34 cellular contexts compared by ENCODE assay signal in genomic region chr21:14418920-14419319, GRCh38.
"Had no signal": no experiment of that assay in that cellular context is flagged by ENCODE, and none has a peak within 500 bp of the region (broad histone marks: within the 10 kb centered on the region; RNA-seq: fewer than 3 reads in every experiment).

No MANE protein-coding gene starts in this region.

- H3K27me3 ChIP-seq: adrenal gland, ascending aorta, body of pancreas, brain microvascular endothelial cell, breast epithelium, cardiac muscle cell had no signal

- H3K4me1 ChIP-seq: adrenal gland, ascending aorta, body of pancreas, breast epithelium had no signal

- H3K4me3 ChIP-seq: adrenal gland, ascending aorta, body of pancreas, breast epithelium, cardiac muscle cell had no signal

- H3K27ac ChIP-seq: adrenal gland, ascending aorta, body of pancreas, brain microvascular endothelial cell, breast epithelium, cardiac muscle cell had no signal

- ATAC-seq: activated naive CD4-positive, alpha-beta T cell treated with anti-CD3 and anti-CD28 coated beads, Interleukin-2, amount 50 U/mL, for 72 hours; activated naive CD8-positive, alpha-beta T cell treated with anti-CD3 and anti-CD28 coated beads, Interleukin-2, amount 50 U/mL, for 24 hours; activated T-cell treated with anti-CD3 and anti-CD28 coated beads, Interleukin-2, amount 50 U/mL, for 4 hours; activated T-cell treated with anti-CD3 and anti-CD28 coated beads, Interleukin-2, amount 50 U/mL, for 72 hours; activated T-helper 17 cell treated with anti-CD3 and anti-CD28 coated beads, Interleukin-2, amount 50 U/mL, for 72 hours; body of pancreas had no signal

- FAIRE-seq: astrocyte, bronchial epithelial cell, colon had no signal

- DNase-seq: activated effector memory CD4-positive, alpha-beta T cell treated with anti-CD3 and anti-CD28 coated beads, Interleukin-2, amount 50 U/mL, for 16 hours; activated effector memory CD4-positive, alpha-beta T cell treated with Interleukin-2 at 50 U/mL for 16 hours; activated gamma-delta T cell; activated gamma-delta T cell treated with Interleukin-2 at 50 U/mL for 16 hours; activated naive CD4-positive, alpha-beta T cell; activated naive CD4-positive, alpha-beta T cell treated with anti-CD3 and anti-CD28 coated beads for 36 hours; activated naive CD4-positive, alpha-beta T cell treated with anti-CD3 and anti-CD28 coated beads, Interleukin-2, amount 10 ng/mL, durations not matched to agents 7 days and 5 days; activated naive CD4-positive, alpha-beta T cell treated with anti-CD3 and anti-CD28 coated beads, Interleukin-2, amount 50 U/mL, for 16 hours; activated naive CD4-positive, alpha-beta T cell treated with Interleukin-2 at 50 U/mL for 16 hours; activated naive CD8-positive, alpha-beta T cell treated with anti-CD3 and anti-CD28 coated beads for 36 hours; activated naive CD8-positive, alpha-beta T cell treated with anti-CD3 and anti-CD28 coated beads, Interleukin-2, amount 10 ng/mL, durations not matched to agents 7 days and 5 days; activated naive CD8-positive, alpha-beta T cell treated with anti-CD3 and anti-CD28 coated beads, Interleukin-2, amount 50 U/mL, for 24 hours; activated T-cell treated with anti-CD3 and anti-CD28 coated beads, Interleukin-2, amount 50 U/mL, for 24 hours; activated T-cell treated with anti-CD3 and anti-CD28 coated beads, Interleukin-2, amount 50 U/mL, for 4 hours; activated T-cell treated with anti-CD3 and anti-CD28 coated beads, Interleukin-2, amount 50 U/mL, for 48 hours; activated T-cell treated with anti-CD3 and anti-CD28 coated beads, Interleukin-2, amount 50 U/mL, for 72 hours; adrenal gland; amniotic stem cell; amygdala; anterior cingulate cortex; aorta; body of pancreas; brain microvascular endothelial cell; caudate nucleus; central memory CD4-positive, alpha-beta T cell; cerebellar nuclear complex had no signal

- H3K36me3 ChIP-seq: adrenal gland, ascending aorta, brain microvascular endothelial cell, breast epithelium, cardiac muscle cell had no signal
